ENCODE assay signal across 18 cellular contexts in genomic region chr5:29833394-29833793, GRCh38.
DNase-seq lines count a peak whose midpoint lies in the region; ATAC-seq and TF ChIP-seq lines count a peak whose summit lies in the region.
"Had no signal": no experiment of that assay in that cellular context is flagged by ENCODE, and none has a peak within 500 bp of the region (broad histone marks: within the 10 kb centered on the region; RNA-seq: fewer than 3 reads in every experiment).

No MANE protein-coding gene starts in this region.

- no peaks in the 10 kb centered on the region for H3K36me3 ChIP-seq in GM23338 (ENCODE audit: insufficient read depth)
- no peaks in the 10 kb centered on the region for H3K36me3 ChIP-seq in iPS DF 6.9 (ENCODE audit: control insufficient read depth, insufficient read depth, low read length)
- H3K36me3 ChIP-seq: BLaER1 treated with 17β-estradiol and CSF1 and Interleukin-3, amounts not matched to agents 10 nM and 100 nM had no signal

- WGBS in iPS DF 6.9 (ENCODE audit: insufficient coverage, insufficient read length), result no CpG with 5 or more reads among the region's 2 CpGs

- POLR2A ChIA-PET in WTC11 (lab: Charles Lee), result no interaction called here

- H2AFZ ChIP-seq in GM23338, result no peak overlapping the region

- H3K4me3 Mint-ChIP-seq in GM23338 (no peak overlapping the region), WTC11 (no peak overlapping the region)
- H3K4me3 Mint-ChIP-seq: B cell; CD4-positive, alpha-beta T cell; CD8-positive, alpha-beta T cell had no signal

- no peaks in the 10 kb centered on the region for H3K27me3 ChIP-seq in GM23338 (ENCODE audit: insufficient read depth)
- no peaks in the 10 kb centered on the region for H3K27me3 ChIP-seq in iPS DF 6.9 (ENCODE audit: control insufficient read depth, insufficient read depth, low read length)
- H3K27me3 ChIP-seq: BLaER1 treated with 17β-estradiol and CSF1 and Interleukin-3, amounts not matched to agents 10 nM and 100 nM had no signal

- H3K27ac Mint-ChIP-seq in GM23338, result no peak overlapping the region; the same call in 1 of the 2 replicates
- H3K27ac Mint-ChIP-seq in WTC11, result no peak overlapping the region
- H3K27ac Mint-ChIP-seq: B cell; CD4-positive, alpha-beta T cell; CD8-positive, alpha-beta T cell had no signal

- 0 out of 2 replicates have a peak, but pooled peaks cover 6% of the 10 kb centered on the region for H3K9me2 ChIP-seq in GM23338 (ENCODE audit: insufficient read depth)

- TF ChIP-seq CTCF in GM23338 (conservative IDR thresholded peaks at IDR 0.05; ENCODE audit: low read depth in 2 of 2), result no peak
- no peak for TF ChIP-seq CTCF in WTC11 (IDR thresholded peaks at IDR 0.05)

- H3K4me3 ChIP-seq in GM23338 (no peak overlapping the region), iPS DF 6.9 (ENCODE audit: low read length) (no peak overlapping the region)
- H3K4me3 ChIP-seq: A549; BLaER1 treated with 17β-estradiol and CSF1 and Interleukin-3, amounts not matched to agents 10 nM and 100 nM had no signal

- peaks cover 13% of the 10 kb centered on the region for H3K4me1 ChIP-seq in GM23338 (ENCODE audit: insufficient read depth)
- no peaks in the 10 kb centered on the region for H3K4me1 ChIP-seq in iPS DF 6.9 (ENCODE audit: control insufficient read depth, insufficient read depth, low read length)
- H3K4me1 ChIP-seq: A549; BLaER1 treated with 17β-estradiol and CSF1 and Interleukin-3, amounts not matched to agents 10 nM and 100 nM; Caco-2 had no signal

- H3K27ac ChIP-seq in GM23338 (ENCODE audit: low read depth) (no peak overlapping the region), iPS DF 6.9 (ENCODE audit: low read length) (no peak overlapping the region)
- H3K27ac ChIP-seq: 22Rv1; A549; BLaER1 treated with 17β-estradiol and CSF1 and Interleukin-3, amounts not matched to agents 10 nM and 100 nM; C4-2B had no signal

- no peaks in the 10 kb centered on the region for H4K20me1 ChIP-seq in GM23338 (replicated peaks; ENCODE audit: insufficient read depth)
- H4K20me1 ChIP-seq: BLaER1 treated with 17β-estradiol and CSF1 and Interleukin-3, amounts not matched to agents 10 nM and 100 nM had no signal

- no peaks in the 10 kb centered on the region for H3K9me3 ChIP-seq in iPS DF 6.9 (ENCODE audit: control insufficient read depth, insufficient read depth, low read length)
- H3K9me3 ChIP-seq: A549; BLaER1 treated with 17β-estradiol and CSF1 and Interleukin-3, amounts not matched to agents 10 nM and 100 nM; Caco-2 had no signal

- H3K79me2 ChIP-seq in GM23338 (replicated peaks; ENCODE audit: insufficient read depth), result no peaks in the 10 kb centered on the region

- H3K27me3 Mint-ChIP-seq in GM23338 (ENCODE audit: insufficient read depth, low read depth, poor library complexity) (no peaks in the 10 kb centered on the region), WTC11 (ENCODE audit: low read depth) (no peaks in the 10 kb centered on the region; the same call in 1 of the 2 replicates)
- H3K27me3 Mint-ChIP-seq: B cell; CD4-positive, alpha-beta T cell had no signal

- H3K4me1 Mint-ChIP-seq in GM23338 (peaks cover 14% of the 10 kb centered on the region; the same call in 2 of the 3 replicates), WTC11 (peaks cover 14% of the 10 kb centered on the region)
- H3K4me1 Mint-ChIP-seq: B cell had no signal

- H3K36me3 Mint-ChIP-seq in GM23338 (ENCODE audit: low read depth) (no peaks in the 10 kb centered on the region; the same call in 2 of the 3 replicates), WTC11 (peaks cover 5% of the 10 kb centered on the region; the same call in 1 of the 2 replicates)
- H3K36me3 Mint-ChIP-seq: CD8-positive, alpha-beta T cell had no signal

- CTCF ChIA-PET in WTC11 (lab: Charles Lee), result interaction anchor here (0.7 kb wide), 1 partner anchor 669 kb away, joined by 3 read pairs; no protein-coding TSS in a partner anchor

- no peaks in the 10 kb centered on the region for H3F3A ChIP-seq in GM23338 (replicated peaks; ENCODE audit: low read depth)

- peak overlapping the region; percentile 9; the same call in 1 of the 2 replicates for H3K4me2 ChIP-seq in GM23338
- H3K4me2 ChIP-seq: A549; BLaER1 treated with 17β-estradiol and CSF1 and Interleukin-3, amounts not matched to agents 10 nM and 100 nM had no signal

- DNase-seq in GM23338 (ENCODE audit: low spot score) (peak; percentile 72), WTC11 (ENCODE audit: low spot score) (no peak), iPS DF 6.9 (ENCODE audit: low read depth, low spot score) (peak; percentile 33), NCI-H2171 treated with DMSO at 0.1 percent for 48 hours (lab: John Stamatoyannopoulos, UW) (no peak), SHP77 (lab: John Stamatoyannopoulos, UW) (no peak), KG1 (lab: John Stamatoyannopoulos, UW) (no peak)
- DNase-seq: AML-193; Caco-2; Calu3; CD4-positive, alpha-beta T cell; CD8-positive, alpha-beta T cell; DMS79 treated with DMSO at 0.1 percent for 48 hours; GF-D8 had no signal

- no peaks in the 10 kb centered on the region for H3K9me3 Mint-ChIP-seq in GM23338
- H3K9me3 Mint-ChIP-seq in WTC11, result peaks cover 30% of the 10 kb centered on the region

- peak; percentile 77 for ATAC-seq in GM23338
- ATAC-seq in WTC11, result peak; percentile 91
- ATAC-seq: A549; CD8-positive, alpha-beta T cell had no signal

TF ChIP-seq in WTC11, 78 proteins besides CTCF, POLR2A, EP300 and RAD21:
- TF ChIP-seq ZNF423 (CRISPR knock-in tag; IDR thresholded peaks at IDR 0.05), result no peak
- no peak for TF ChIP-seq ZNF416 (CRISPR knock-in tag; IDR thresholded peaks at IDR 0.05)
- no peak for TF ChIP-seq JUN (CRISPR knock-in tag; IDR thresholded peaks at IDR 0.05)
- TF ChIP-seq, protein P1, sequence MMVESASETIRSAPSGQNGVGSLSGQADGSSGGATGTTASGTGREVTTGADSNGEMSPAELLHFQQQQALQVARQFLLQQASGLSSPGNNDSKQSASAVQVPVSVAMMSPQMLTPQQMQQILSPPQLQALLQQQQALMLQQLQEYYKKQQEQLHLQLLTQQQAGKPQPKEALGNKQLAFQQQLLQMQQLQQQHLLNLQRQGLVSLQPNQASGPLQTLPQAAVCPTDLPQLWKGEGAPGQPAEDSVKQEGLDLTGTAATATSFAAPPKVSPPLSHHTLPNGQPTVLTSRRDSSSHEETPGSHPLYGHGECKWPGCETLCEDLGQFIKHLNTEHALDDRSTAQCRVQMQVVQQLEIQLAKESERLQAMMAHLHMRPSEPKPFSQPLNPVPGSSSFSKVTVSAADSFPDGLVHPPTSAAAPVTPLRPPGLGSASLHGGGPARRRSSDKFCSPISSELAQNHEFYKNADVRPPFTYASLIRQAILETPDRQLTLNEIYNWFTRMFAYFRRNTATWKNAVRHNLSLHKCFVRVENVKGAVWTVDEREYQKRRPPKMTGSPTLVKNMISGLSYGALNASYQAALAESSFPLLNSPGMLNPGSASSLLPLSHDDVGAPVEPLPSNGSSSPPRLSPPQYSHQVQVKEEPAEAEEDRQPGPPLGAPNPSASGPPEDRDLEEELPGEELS (CRISPR knock-in tag; IDR thresholded peaks at IDR 0.05), result no peak
- TF ChIP-seq RELA (CRISPR knock-in tag; IDR thresholded peaks at IDR 0.05; ENCODE audit: borderline replicate concordance), result no peak

Comparison
In these comparisons a context has a peak if more than half of its experiments do, and no peak if none do; other contexts are left out.
1. DNase-seq: peak in GM23338 (single experiment) and iPS DF 6.9 (single experiment); none in WTC11 (single experiment), NCI-H2171 treated with DMSO at 0.1 percent for 48 hours (single experiment), SHP77 (0 of 2) and KG1 (single experiment).